ENCODE assay signal across 23 cellular contexts in genomic region chr7:156618791-156619367, GRCh38. TPM values are rescaled to one million over a fixed set of nuclear protein-coding genes. Genes with fewer than 3 reads are reported as not detected.
"Had no signal": no experiment of that assay in that cellular context is flagged by ENCODE, and none has a peak within 500 bp of the region (broad histone marks: within the 10 kb centered on the region; RNA-seq: fewer than 3 reads in every experiment).

No MANE protein-coding gene starts in this region.

- H3K4me3 ChIP-seq: adrenal gland, body of pancreas, pancreas, prostate gland, smooth muscle cell, stomach, thyroid gland had no signal

- ATAC-seq: body of pancreas; left ventricle myocardium superior; pancreas; stimulated activated naive B cell treated with anti-CD40 and anti-IgM and Interleukin-4, amounts not matched to agents 10 μg/mL and 1 μg/mL and 100 μg/mL, for 72 hours had no signal

- DNase-seq: activated CD4-positive, alpha-beta T cell treated with anti-CD3 and anti-CD28 coated beads for 4 hours; activated CD4-positive, alpha-beta T cell treated with anti-CD3 and anti-CD28 coated beads, Interleukin-2, amount 50 U/mL, for 48 hours; activated CD8-positive, alpha-beta memory T cell treated with anti-CD3 and anti-CD28 coated beads for 24 hours; activated effector memory CD4-positive, alpha-beta T cell treated with Interleukin-2 at 50 U/mL for 16 hours; activated naive CD4-positive, alpha-beta T cell treated with anti-CD3 and anti-CD28 coated beads for 36 hours; activated naive CD8-positive, alpha-beta T cell treated with anti-CD3 and anti-CD28 coated beads for 36 hours; adrenal gland; body of pancreas; dermis blood vessel endothelial cell; effector CD4-positive, alpha-beta T cell; islet precursor cell; left ventricle myocardium superior; mammary epithelial cell; naive B cell; nucleus accumbens; stimulated activated CD4-positive, alpha-beta T cell treated with anti-CD3 and anti-CD28 coated beads, Interleukin-1b, Interleukin-23, amount 100 ng/mL, for 48 hours; stimulated activated naive B cell treated with anti-CD40 and anti-IgM and Interleukin-4, amounts not matched to agents 10 μg/mL and 1 μg/mL and 100 μg/mL, for 72 hours; stomach; thyroid gland had no signal

- H3K4me3 Mint-ChIP-seq: activated naive CD4-positive, alpha-beta T cell treated with anti-CD3 and anti-CD28 coated beads for 36 hours; activated naive CD8-positive, alpha-beta T cell treated with anti-CD3 and anti-CD28 coated beads for 36 hours; mesothelial cell of epicardium; naive B cell; stimulated activated naive B cell treated with anti-CD40 and anti-IgM and Interleukin-4, amounts not matched to agents 10 μg/mL and 1 μg/mL and 100 μg/mL, for 72 hours had no signal

- H3K36me3 Mint-ChIP-seq: activated naive CD8-positive, alpha-beta T cell treated with anti-CD3 and anti-CD28 coated beads for 36 hours had no signal

- H3K9me3 ChIP-seq: adrenal gland, body of pancreas, pancreas, prostate gland, stomach, thyroid gland had no signal

- H3K27ac ChIP-seq: adrenal gland, body of pancreas, pancreas, prostate gland, stomach, thyroid gland had no signal

- H3K27ac Mint-ChIP-seq: activated naive CD4-positive, alpha-beta T cell treated with anti-CD3 and anti-CD28 coated beads for 36 hours; activated naive CD8-positive, alpha-beta T cell treated with anti-CD3 and anti-CD28 coated beads for 36 hours; mesothelial cell of epicardium; naive B cell; stimulated activated naive B cell treated with anti-CD40 and anti-IgM and Interleukin-4, amounts not matched to agents 10 μg/mL and 1 μg/mL and 100 μg/mL, for 72 hours had no signal

- H3K27me3 ChIP-seq: body of pancreas, thyroid gland had no signal

- H3K36me3 ChIP-seq: adrenal gland, pancreas, prostate gland, stomach, thyroid gland had no signal

- H3K4me1 ChIP-seq: adrenal gland, thyroid gland had no signal

RNA-seq across cellular contexts. Expression of gene RNF32, which starts 21.7 kb away (rescaled TPM):
- total RNA-seq: left ventricle myocardium superior had no signal
